1 cellular context compared by ENCODE assay signal in the genomic region with DNA sequence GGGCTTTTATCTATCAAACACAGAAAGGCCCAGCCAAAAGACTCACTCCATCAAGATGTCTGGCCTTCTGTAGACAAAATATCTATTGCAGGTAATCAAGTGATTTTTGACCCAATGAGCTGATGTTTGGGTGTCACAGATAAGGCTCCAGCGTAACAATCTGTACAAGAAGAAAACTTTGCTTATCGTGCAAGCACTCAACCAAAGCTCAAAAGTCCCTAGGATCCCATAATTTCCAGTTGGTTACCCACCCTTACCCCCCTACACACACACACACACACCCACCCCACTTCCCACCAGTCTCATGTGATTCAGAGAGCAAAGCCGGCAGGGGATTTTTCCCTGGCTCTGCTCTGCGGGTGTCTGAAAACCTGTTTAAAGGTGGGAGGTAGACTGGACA.
A peak's percentile ranks its signal among the peaks of the same experiment; 100 is the strongest.
TF ChIP-seq lines count a peak whose summit lies in the region.

No MANE protein-coding gene starts in this region.

TF ChIP-seq in GM12878, 131 proteins besides CTCF, POLR2A, EP300 and RAD21 (continued from another document and continues in another):
- TF ChIP-seq PML (IDR thresholded peaks at IDR 0.05; ENCODE audit: low read length) (no peak), KDM1A (IDR thresholded peaks at IDR 0.05; ENCODE audit: borderline replicate concordance) (no peak), ASH2L (IDR thresholded peaks at IDR 0.05; ENCODE audit: borderline replicate concordance, low read depth) (no peak), KLF5 (IDR thresholded peaks at IDR 0.05; ENCODE audit: partially characterized antibody) (no peak), HDAC2 (IDR thresholded peaks at IDR 0.05) (no peak), NFYA (IDR thresholded peaks at IDR 0.05; ENCODE audit: borderline replicate concordance, low read depth, low read length) (no peak), POU2F2 (IDR thresholded peaks at IDR 0.05; ENCODE audit: borderline replicate concordance, low read depth, low read length) (no peak), IRF3 (IDR thresholded peaks at IDR 0.05) (no peak), SREBF2 (IDR thresholded peaks at IDR 0.05; ENCODE audit: low read length) (no peak), IKZF2 (IDR thresholded peaks at IDR 0.05) (peak; percentile 43 to 57; a peak in 2 of 4 replicates), ESRRA (IDR thresholded peaks at IDR 0.05; ENCODE audit: low read length) (no peak), SRF (IDR thresholded peaks at IDR 0.05; ENCODE audit: low read depth in 2 of 2, low read length in 2 of 2) (no peak), FOXM1 (IDR thresholded peaks at IDR 0.05; ENCODE audit: low read depth, low read length) (peak; percentile 70; the same call in 1 of the 2 replicates), CEBPZ (IDR thresholded peaks at IDR 0.05; ENCODE audit: low read depth, low read length) (no peak), BMI1 (IDR thresholded peaks at IDR 0.05; ENCODE audit: borderline replicate concordance) (no peak), ZBTB40 (IDR thresholded peaks at IDR 0.05; ENCODE audit: borderline replicate concordance) (no peak), MTA3 (IDR thresholded peaks at IDR 0.05; ENCODE audit: borderline replicate concordance, low read length) (peak; percentile 52; the same call in 1 of the 2 replicates), NRF1 (conservative IDR thresholded peaks at IDR 0.05; ENCODE audit: low read depth, low read length) (no peak), SUZ12 (IDR thresholded peaks at IDR 0.05; ENCODE audit: unreplicated experiment) (no peak), IKZF1 (conservative IDR thresholded peaks at IDR 0.05) (0 out of 2 replicates have a peak, but pooled peaks have one; percentile 43), CHD2 (IDR thresholded peaks at IDR 0.05; ENCODE audit: borderline replicate concordance, low read depth, low read length) (no peak), SMC3 (IDR thresholded peaks at IDR 0.05; ENCODE audit: borderline replicate concordance, low read length) (no peak), JUND (IDR thresholded peaks at IDR 0.05; ENCODE audit: low read depth, low read length) (no peak), CEBPB (IDR thresholded peaks at IDR 0.05; ENCODE audit: borderline replicate concordance in 1 of 2, low read depth in 2 of 2, low read length in 2 of 2) (no peak; a peak in 1 of 4 replicates), ZBED1 (IDR thresholded peaks at IDR 0.05; ENCODE audit: borderline replicate concordance) (no peak; the same call in 1 of the 2 replicates), CREM (IDR thresholded peaks at IDR 0.05; ENCODE audit: low read depth) (0 out of 2 replicates have a peak, but pooled peaks have one; percentile 17), BRCA1 (IDR thresholded peaks at IDR 0.05; ENCODE audit: low read depth, low read length) (no peak), ZNF384 (IDR thresholded peaks at IDR 0.05; ENCODE audit: borderline replicate concordance, low read depth, low read length) (no peak), SMARCA5 (IDR thresholded peaks at IDR 0.05) (0 out of 2 replicates have a peak, but pooled peaks have one; percentile 2), FOS (IDR thresholded peaks at IDR 0.05; ENCODE audit: borderline replicate concordance, extremely low read depth, insufficient read length) (no peak), ETV6 (conservative IDR thresholded peaks at IDR 0.05 in 1 of 2, IDR thresholded peaks at IDR 0.05 in 1 of 2; ENCODE audit: borderline replicate concordance in 1 of 2, low read depth in 1 of 2) (no peak), CBX3 (IDR thresholded peaks at IDR 0.05; ENCODE audit: borderline replicate concordance, low read depth) (no peak), DPF2 (IDR thresholded peaks at IDR 0.05) (no peak), CBFB (IDR thresholded peaks at IDR 0.05; ENCODE audit: low read depth) (no peak), RCOR1 (conservative IDR thresholded peaks at IDR 0.05; ENCODE audit: low read depth, low read length) (no peak), BACH1 (IDR thresholded peaks at IDR 0.05; ENCODE audit: borderline replicate concordance) (no peak), KAT2A (conservative IDR thresholded peaks at IDR 0.05; ENCODE audit: control insufficient read depth, low read depth, low read length) (no peak), YBX1 (IDR thresholded peaks at IDR 0.05) (no peak), ZNF24 (IDR thresholded peaks at IDR 0.05) (no peak), ZNF274 (IDR thresholded peaks at IDR 0.05; ENCODE audit: insufficient read depth, insufficient read length) (no peak), SPI1 (IDR thresholded peaks at IDR 0.05; ENCODE audit: borderline replicate concordance, insufficient read depth, low read depth, low read length) (no peak)
- TF ChIP-seq, protein P1, sequence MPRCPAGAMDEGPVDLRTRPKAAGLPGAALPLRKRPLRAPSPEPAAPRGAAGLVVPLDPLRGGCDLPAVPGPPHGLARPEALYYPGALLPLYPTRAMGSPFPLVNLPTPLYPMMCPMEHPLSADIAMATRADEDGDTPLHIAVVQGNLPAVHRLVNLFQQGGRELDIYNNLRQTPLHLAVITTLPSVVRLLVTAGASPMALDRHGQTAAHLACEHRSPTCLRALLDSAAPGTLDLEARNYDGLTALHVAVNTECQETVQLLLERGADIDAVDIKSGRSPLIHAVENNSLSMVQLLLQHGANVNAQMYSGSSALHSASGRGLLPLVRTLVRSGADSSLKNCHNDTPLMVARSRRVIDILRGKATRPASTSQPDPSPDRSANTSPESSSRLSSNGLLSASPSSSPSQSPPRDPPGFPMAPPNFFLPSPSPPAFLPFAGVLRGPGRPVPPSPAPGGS (IDR thresholded peaks at IDR 0.05; ENCODE audit: borderline replicate concordance, insufficient read depth, low read depth, low read length, poor library complexity, severe bottlenecking): peak; percentile 6
- TF ChIP-seq, protein P2, sequence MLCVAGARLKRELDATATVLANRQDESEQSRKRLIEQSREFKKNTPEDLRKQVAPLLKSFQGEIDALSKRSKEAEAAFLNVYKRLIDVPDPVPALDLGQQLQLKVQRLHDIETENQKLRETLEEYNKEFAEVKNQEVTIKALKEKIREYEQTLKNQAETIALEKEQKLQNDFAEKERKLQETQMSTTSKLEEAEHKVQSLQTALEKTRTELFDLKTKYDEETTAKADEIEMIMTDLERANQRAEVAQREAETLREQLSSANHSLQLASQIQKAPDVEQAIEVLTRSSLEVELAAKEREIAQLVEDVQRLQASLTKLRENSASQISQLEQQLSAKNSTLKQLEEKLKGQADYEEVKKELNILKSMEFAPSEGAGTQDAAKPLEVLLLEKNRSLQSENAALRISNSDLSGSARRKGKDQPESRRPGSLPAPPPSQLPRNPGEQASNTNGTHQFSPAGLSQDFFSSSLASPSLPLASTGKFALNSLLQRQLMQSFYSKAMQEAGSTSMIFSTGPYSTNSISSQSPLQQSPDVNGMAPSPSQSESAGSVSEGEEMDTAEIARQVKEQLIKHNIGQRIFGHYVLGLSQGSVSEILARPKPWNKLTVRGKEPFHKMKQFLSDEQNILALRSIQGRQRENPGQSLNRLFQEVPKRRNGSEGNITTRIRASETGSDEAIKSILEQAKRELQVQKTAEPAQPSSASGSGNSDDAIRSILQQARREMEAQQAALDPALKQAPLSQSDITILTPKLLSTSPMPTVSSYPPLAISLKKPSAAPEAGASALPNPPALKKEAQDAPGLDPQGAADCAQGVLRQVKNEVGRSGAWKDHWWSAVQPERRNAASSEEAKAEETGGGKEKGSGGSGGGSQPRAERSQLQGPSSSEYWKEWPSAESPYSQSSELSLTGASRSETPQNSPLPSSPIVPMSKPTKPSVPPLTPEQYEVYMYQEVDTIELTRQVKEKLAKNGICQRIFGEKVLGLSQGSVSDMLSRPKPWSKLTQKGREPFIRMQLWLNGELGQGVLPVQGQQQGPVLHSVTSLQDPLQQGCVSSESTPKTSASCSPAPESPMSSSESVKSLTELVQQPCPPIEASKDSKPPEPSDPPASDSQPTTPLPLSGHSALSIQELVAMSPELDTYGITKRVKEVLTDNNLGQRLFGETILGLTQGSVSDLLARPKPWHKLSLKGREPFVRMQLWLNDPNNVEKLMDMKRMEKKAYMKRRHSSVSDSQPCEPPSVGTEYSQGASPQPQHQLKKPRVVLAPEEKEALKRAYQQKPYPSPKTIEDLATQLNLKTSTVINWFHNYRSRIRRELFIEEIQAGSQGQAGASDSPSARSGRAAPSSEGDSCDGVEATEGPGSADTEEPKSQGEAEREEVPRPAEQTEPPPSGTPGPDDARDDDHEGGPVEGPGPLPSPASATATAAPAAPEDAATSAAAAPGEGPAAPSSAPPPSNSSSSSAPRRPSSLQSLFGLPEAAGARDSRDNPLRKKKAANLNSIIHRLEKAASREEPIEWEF (IDR thresholded peaks at IDR 0.05; ENCODE audit: insufficient replicate concordance, low read depth, low read length): no peak
- TF ChIP-seq, protein P3, sequence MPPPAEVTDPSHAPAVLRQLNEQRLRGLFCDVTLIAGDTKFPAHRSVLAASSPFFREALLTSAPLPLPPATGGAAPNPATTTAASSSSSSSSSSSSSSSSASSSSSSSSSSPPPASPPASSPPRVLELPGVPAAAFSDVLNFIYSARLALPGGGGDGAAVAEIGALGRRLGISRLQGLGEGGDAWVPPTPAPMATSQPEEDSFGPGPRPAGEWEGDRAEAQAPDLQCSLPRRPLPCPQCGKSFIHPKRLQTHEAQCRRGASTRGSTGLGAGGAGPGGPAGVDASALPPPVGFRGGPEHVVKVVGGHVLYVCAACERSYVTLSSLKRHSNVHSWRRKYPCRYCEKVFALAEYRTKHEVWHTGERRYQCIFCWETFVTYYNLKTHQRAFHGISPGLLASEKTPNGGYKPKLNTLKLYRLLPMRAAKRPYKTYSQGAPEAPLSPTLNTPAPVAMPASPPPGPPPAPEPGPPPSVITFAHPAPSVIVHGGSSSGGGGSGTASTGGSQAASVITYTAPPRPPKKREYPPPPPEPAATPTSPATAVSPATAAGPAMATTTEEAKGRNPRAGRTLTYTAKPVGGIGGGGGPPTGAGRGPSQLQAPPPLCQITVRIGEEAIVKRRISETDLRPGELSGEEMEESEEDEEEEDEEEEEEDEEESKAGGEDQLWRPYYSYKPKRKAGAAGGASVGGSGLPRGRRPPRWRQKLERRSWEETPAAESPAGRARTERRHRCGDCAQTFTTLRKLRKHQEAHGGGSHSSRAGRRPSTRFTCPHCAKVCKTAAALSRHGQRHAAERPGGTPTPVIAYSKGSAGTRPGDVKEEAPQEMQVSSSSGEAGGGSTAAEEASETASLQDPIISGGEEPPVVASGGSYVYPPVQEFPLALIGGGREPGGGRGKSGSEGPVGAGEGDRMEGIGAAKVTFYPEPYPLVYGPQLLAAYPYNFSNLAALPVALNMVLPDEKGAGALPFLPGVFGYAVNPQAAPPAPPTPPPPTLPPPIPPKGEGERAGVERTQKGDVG (CRISPR knock-in tag; IDR thresholded peaks at IDR 0.05): no peak
